In the genomic region with DNA sequence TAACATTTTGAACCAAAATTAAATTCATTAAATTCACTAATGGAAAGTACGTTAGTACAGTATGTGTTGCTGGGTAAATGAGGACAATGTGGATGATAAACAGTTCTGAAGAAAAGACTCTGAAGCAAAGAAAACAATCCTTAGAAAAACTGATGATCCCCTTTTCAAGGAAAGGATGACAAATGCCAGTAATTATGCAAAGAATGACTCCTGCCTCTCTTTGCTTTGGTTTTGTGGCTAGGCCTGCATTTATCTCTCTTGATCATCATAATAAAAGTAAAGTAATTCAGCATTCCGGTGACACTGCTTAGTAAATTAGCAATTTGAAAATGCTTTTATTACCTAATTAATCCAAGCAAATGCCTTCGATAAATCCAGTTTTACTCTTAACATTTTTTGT, we compare ENCODE assay signal across 13 cellular contexts.
DNase-seq lines count a peak whose midpoint lies in the region; TF ChIP-seq lines count a peak whose summit lies in the region.
"Had no signal": no experiment of that assay in that cellular context is flagged by ENCODE, and none has a peak within 500 bp of the region (broad histone marks: within the 10 kb centered on the region; RNA-seq: fewer than 3 reads in every experiment).

No MANE protein-coding gene starts in this region.

- no peak overlapping the region for H3K27ac ChIP-seq in mesenchymal stem cell (ENCODE audit: low read length, poor library complexity, severe bottlenecking)
- no peak overlapping the region for H3K27ac ChIP-seq in WERI-Rb-1
- H3K27ac ChIP-seq: right lobe of liver, thyroid gland had no signal

- no peak overlapping the region for H3K18ac ChIP-seq in mesenchymal stem cell (ENCODE audit: low read depth in 1 of 2, low read length in 2 of 2)

- no peak overlapping the region for H4K8ac ChIP-seq in mesenchymal stem cell (ENCODE audit: low read length)

- POLR2A ChIA-PET in HEK293T (lab: Yijun Ruan, JAX): no interaction called here

- no peak overlapping the region for H3K14ac ChIP-seq in mesenchymal stem cell (ENCODE audit: low read length in 2 of 2)

- no peak overlapping the region for H2BK5ac ChIP-seq in mesenchymal stem cell (ENCODE audit: low read depth, low read length, poor library complexity, severe bottlenecking)

- TF ChIP-seq CTCF in WERI-Rb-1 (IDR thresholded peaks at IDR 0.05; ENCODE audit: low read depth, low read length): no peak

- DNase-seq in EL (peak; percentile 65), HT-29 (ENCODE audit: low spot score) (peak; percentile 48), mesenchymal stem cell (peak; percentile 27), WERI-Rb-1 (no peak), NCI-H82 (lab: John Stamatoyannopoulos, UW) (no peak), amniotic stem cell (lab: John Stamatoyannopoulos, UW) (no peak), HEK293T (ENCODE audit: extremely low spot score) (no peak)
- DNase-seq: activated CD8-positive, alpha-beta memory T cell treated with anti-CD3 and anti-CD28 coated beads for 24 hours; mucosa of descending colon; NCI-H1436 treated with DMSO at 0.1 percent for 48 hours; right lobe of liver; thyroid gland had no signal

- H3K4me3 ChIP-seq in mesenchymal stem cell (ENCODE audit: insufficient read depth in 1 of 2, low read depth in 1 of 2, low read length in 2 of 2) (no peak overlapping the region), WERI-Rb-1 (ENCODE audit: low read depth, low read length) (no peak overlapping the region)
- H3K4me3 ChIP-seq: mucosa of descending colon, right lobe of liver, thyroid gland had no signal

- no peaks in the 10 kb centered on the region for H3K9me3 Mint-ChIP-seq in activated naive CD8-positive, alpha-beta T cell (ENCODE audit: low read depth)

- H3K36me3 Mint-ChIP-seq in activated naive CD8-positive, alpha-beta T cell: peaks cover 5% of the 10 kb centered on the region

- H4K91ac ChIP-seq in mesenchymal stem cell (ENCODE audit: low read length): no peak overlapping the region

- no peaks in the 10 kb centered on the region for H3K27me3 Mint-ChIP-seq in activated naive CD8-positive, alpha-beta T cell

- H3K4me2 ChIP-seq in mesenchymal stem cell (ENCODE audit: low read length, poor library complexity, severe bottlenecking): no peak overlapping the region

- no peak overlapping the region for H2BK15ac ChIP-seq in mesenchymal stem cell (ENCODE audit: low read depth, poor library complexity, severe bottlenecking)

- CTCF ChIA-PET in HEK293T (lab: Yijun Ruan, JAX): no interaction called here

- H3K4me1 ChIP-seq in mesenchymal stem cell (ENCODE audit: control insufficient read depth, insufficient read depth, low read depth, low read length): peaks cover 2% of the 10 kb centered on the region
- H3K4me1 ChIP-seq: right lobe of liver, thyroid gland had no signal

- H3K27ac Mint-ChIP-seq in activated naive CD8-positive, alpha-beta T cell: peak overlapping the region; percentile 95

- H3K4me1 Mint-ChIP-seq in activated naive CD8-positive, alpha-beta T cell (ENCODE audit: low read depth): peaks cover 32% of the 10 kb centered on the region

- no peak overlapping the region for H2BK120ac ChIP-seq in mesenchymal stem cell (ENCODE audit: low read depth, low read length)

- H3K4me3 Mint-ChIP-seq in activated naive CD8-positive, alpha-beta T cell: peak overlapping the region; percentile 72

- H3K4ac ChIP-seq in mesenchymal stem cell (ENCODE audit: low read depth in 1 of 2, low read length in 2 of 2): no peak overlapping the region

- H3K79me1 ChIP-seq in mesenchymal stem cell (replicated peaks; ENCODE audit: low read length, poor library complexity, severe bottlenecking): no peaks in the 10 kb centered on the region

- no peak overlapping the region for H3K9ac ChIP-seq in mesenchymal stem cell (ENCODE audit: low read length)

- H3K27me3 ChIP-seq in mesenchymal stem cell (ENCODE audit: control insufficient read depth in 1 of 2, insufficient read depth in 1 of 2, low read length in 2 of 2) (peaks cover 0 to 61% of the 10 kb centered on the region in 2 experiments), WERI-Rb-1 (ENCODE audit: insufficient read depth, low read depth, severe bottlenecking) (peaks cover 7% of the 10 kb centered on the region)
- H3K27me3 ChIP-seq: thyroid gland had no signal

- H3K23ac ChIP-seq in mesenchymal stem cell (ENCODE audit: low read length in 2 of 2): no peak overlapping the region

- H2BK12ac ChIP-seq in mesenchymal stem cell (ENCODE audit: low read length in 2 of 2): no peak overlapping the region

- H3K36me3 ChIP-seq in mesenchymal stem cell (ENCODE audit: control insufficient read depth in 1 of 2, insufficient read depth in 2 of 2, low read depth in 1 of 2, low read length in 2 of 2) (no peaks in the 10 kb centered on the region), WERI-Rb-1 (no peaks in the 10 kb centered on the region; the same call in 1 of the 2 replicates)
- H3K36me3 ChIP-seq: right lobe of liver, thyroid gland had no signal

- H2AK5ac ChIP-seq in mesenchymal stem cell (ENCODE audit: low read length, severe bottlenecking): no peak overlapping the region

- WGBS in mesenchymal stem cell: 0% methylated on average over 1 of the region's 3 CpGs

- no peaks in the 10 kb centered on the region for H3K9me3 ChIP-seq in mesenchymal stem cell (ENCODE audit: control insufficient read depth, low read length)
- no peaks in the 10 kb centered on the region for H3K9me3 ChIP-seq in WERI-Rb-1 (ENCODE audit: severe bottlenecking)
- H3K9me3 ChIP-seq: mucosa of descending colon, right lobe of liver, thyroid gland had no signal

- H2AFZ ChIP-seq in mesenchymal stem cell (ENCODE audit: low read depth, low read length): no peak overlapping the region

TF ChIP-seq in HEK293T, 16 proteins besides CTCF, POLR2A, EP300 and RAD21:
- TF ChIP-seq BHLHE40 (IDR thresholded peaks at IDR 0.05; ENCODE audit: borderline replicate concordance) (no peak), SUZ12 (IDR thresholded peaks at IDR 0.05) (no peak), FOXM1 (IDR thresholded peaks at IDR 0.05; ENCODE audit: borderline replicate concordance) (no peak), L3MBTL2 (conservative IDR thresholded peaks at IDR 0.05) (no peak), HDGF (IDR thresholded peaks at IDR 0.05; ENCODE audit: borderline replicate concordance) (no peak), TARDBP (IDR thresholded peaks at IDR 0.05) (no peak)
- TF ChIP-seq, protein P1, sequence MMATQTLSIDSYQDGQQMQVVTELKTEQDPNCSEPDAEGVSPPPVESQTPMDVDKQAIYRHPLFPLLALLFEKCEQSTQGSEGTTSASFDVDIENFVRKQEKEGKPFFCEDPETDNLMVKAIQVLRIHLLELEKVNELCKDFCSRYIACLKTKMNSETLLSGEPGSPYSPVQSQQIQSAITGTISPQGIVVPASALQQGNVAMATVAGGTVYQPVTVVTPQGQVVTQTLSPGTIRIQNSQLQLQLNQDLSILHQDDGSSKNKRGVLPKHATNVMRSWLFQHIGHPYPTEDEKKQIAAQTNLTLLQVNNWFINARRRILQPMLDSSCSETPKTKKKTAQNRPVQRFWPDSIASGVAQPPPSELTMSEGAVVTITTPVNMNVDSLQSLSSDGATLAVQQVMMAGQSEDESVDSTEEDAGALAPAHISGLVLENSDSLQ (IDR thresholded peaks at IDR 0.05): no peak

Comparison
In these comparisons a context has a peak if more than half of its experiments do, and no peak if none do; other contexts are left out.
1. DNase-seq: peak in EL (single experiment), HT-29 (single experiment) and mesenchymal stem cell (single experiment); none in WERI-Rb-1 (single experiment), NCI-H82 (single experiment), amniotic stem cell (single experiment) and HEK293T (single experiment).